Comparison of ENCODE assay signal across 35 cellular contexts in genomic region chr12:117914686-117915085, GRCh38.
"Had no signal": no experiment of that assay in that cellular context is flagged by ENCODE, and none has a peak within 500 bp of the region (broad histone marks: within the 10 kb centered on the region; RNA-seq: fewer than 3 reads in every experiment).

No MANE protein-coding gene starts in this region.

- H3K9me3 ChIP-seq: MG63 had no signal

- H3K36me3 ChIP-seq: MG63 had no signal

- DNase-seq: Karpas-422, Kasumi-1, MG63, MM.1S, MV-4-11, NCI-H1048, NCI-H1092, NCI-H1092 treated with DMSO at 0.1 percent for 48 hours, NCI-H1105, NCI-H1105 treated with DMSO at 0.1 percent for 48 hours, NCI-H1417, NCI-H1417 treated with DMSO at 0.1 percent for 48 hours, NCI-H1436, NCI-H1436 treated with DMSO at 0.1 percent for 48 hours, NCI-H146, NCI-H1694, NCI-H1694 treated with DMSO at 0.1 percent for 48 hours, NCI-H187, NCI-H187 treated with DMSO at 0.1 percent for 48 hours, NCI-H1930, NCI-H2029, NCI-H2029 treated with DMSO at 0.1 percent for 48 hours, NCI-H2081, NCI-H2081 treated with DMSO at 0.1 percent for 48 hours, NCI-H2107, NCI-H2171, NCI-H2171 treated with DMSO at 0.1 percent for 48 hours, NCI-H2227 treated with DMSO at 0.1 percent for 48 hours, NCI-H226, NCI-H345, NCI-H446, NCI-H446 treated with DMSO at 0.1 percent for 48 hours, NCI-H510A, NCI-H510A treated with DMSO at 0.1 percent for 48 hours, NCI-H524 had no signal

- H3K4me3 ChIP-seq: MG63 had no signal
